13 cellular contexts compared by ENCODE assay signal in genomic region chr9:33881635-33882034, GRCh38.
DNase-seq lines count a peak whose midpoint lies in the region; ATAC-seq and TF ChIP-seq lines count a peak whose summit lies in the region.
"Had no signal": no experiment of that assay in that cellular context is flagged by ENCODE, and none has a peak within 500 bp of the region (broad histone marks: within the 10 kb centered on the region; RNA-seq: fewer than 3 reads in every experiment).

No MANE protein-coding gene starts in this region.

- H3K4me3 Mint-ChIP-seq in activated naive CD4-positive, alpha-beta T cell treated with anti-CD3 and anti-CD28 coated beads for 36 hours, result peak overlapping the region; percentile 30

- no peaks in the 10 kb centered on the region for H3F3A ChIP-seq in smooth muscle cell (ENCODE audit: low read depth)

- H3K4me3 ChIP-seq in RWPE2 (ENCODE audit: severe bottlenecking) (no peak overlapping the region), smooth muscle cell (no peak overlapping the region)
- H3K4me3 ChIP-seq: SJCRH30 had no signal

- H3K79me2 ChIP-seq in smooth muscle cell (ENCODE audit: low read depth), result peaks cover 100% of the 10 kb centered on the region

- intact Hi-C loops in activated naive CD4-positive, alpha-beta T cell treated with anti-CD3 and anti-CD28 coated beads for 36 hours (cut with micrococcal nuclease), result loop anchor here (1.0 to 2.0 kb wide), 2 partner anchors 45 to 65 kb away; partner anchors contain the start of gene UBE2R2

- peaks cover 12% of the 10 kb centered on the region for H3K4me1 ChIP-seq in RWPE2 (ENCODE audit: insufficient read depth, poor library complexity, severe bottlenecking)
- H3K4me1 ChIP-seq in smooth muscle cell (ENCODE audit: low read depth), result peaks cover 13% of the 10 kb centered on the region
- H3K4me1 ChIP-seq: SJCRH30 had no signal

- TF ChIP-seq CTCF in RWPE2 (IDR thresholded peaks at IDR 0.05; ENCODE audit: poor library complexity, severe bottlenecking) (no peak), smooth muscle cell (IDR thresholded peaks at IDR 0.05; ENCODE audit: borderline replicate concordance, insufficient read depth, poor library complexity, severe bottlenecking) (no peak)

- no peaks in the 10 kb centered on the region for H3K9me3 Mint-ChIP-seq in activated naive CD4-positive, alpha-beta T cell treated with anti-CD3 and anti-CD28 coated beads for 36 hours

- DNase-seq in activated naive CD4-positive, alpha-beta T cell treated with anti-CD3 and anti-CD28 coated beads for 36 hours, result no peak
- DNase-seq in activated naive CD4-positive, alpha-beta T cell (lab: John Stamatoyannopoulos, UW), result no peak
- DNase-seq in RWPE2 (ENCODE audit: low spot score) (no peak), fibroblast of peridontal ligament (ENCODE audit: extremely low read depth) (peak; percentile 42), smooth muscle cell (lab: John Stamatoyannopoulos, UW; ENCODE audit: unreplicated experiment) (no peak), UCSD-AML1 (lab: John Stamatoyannopoulos, UW; ENCODE audit: unreplicated experiment) (no peak), HUDEP-2 (lab: John Stamatoyannopoulos, UW; ENCODE audit: unreplicated experiment in 76 of 76) (no peak), left lobe of liver (ENCODE audit: low spot score) (no peak)
- DNase-seq: central memory CD4-positive, alpha-beta T cell; erythroblast; KG1; NCI-H1694 treated with DMSO at 0.1 percent for 48 hours; SJCRH30 had no signal

- H3K9me3 ChIP-seq in RWPE2 (ENCODE audit: severe bottlenecking) (no peaks in the 10 kb centered on the region), smooth muscle cell (replicated peaks; ENCODE audit: low read depth) (no peaks in the 10 kb centered on the region)
- H3K9me3 ChIP-seq: SJCRH30 had no signal

- ATAC-seq in RWPE2 (ENCODE audit: low read depth) (peak; percentile 41; the same call in 1 of the 3 replicates), left lobe of liver (no peak)

- H3K36me3 ChIP-seq in RWPE2 (ENCODE audit: low read depth), result peaks cover 8% of the 10 kb centered on the region
- H3K36me3 ChIP-seq in smooth muscle cell (ENCODE audit: low read depth), result no peaks in the 10 kb centered on the region
- H3K36me3 ChIP-seq: SJCRH30 had no signal

- H3K27me3 Mint-ChIP-seq in activated naive CD4-positive, alpha-beta T cell treated with anti-CD3 and anti-CD28 coated beads for 36 hours (ENCODE audit: low read depth), result no peaks in the 10 kb centered on the region

- H2AFZ ChIP-seq in smooth muscle cell (ENCODE audit: low read depth), result no peak overlapping the region

- H4K20me1 ChIP-seq in smooth muscle cell (ENCODE audit: low read depth), result peaks cover 100% of the 10 kb centered on the region

- CTCF ChIA-PET in activated naive CD4-positive, alpha-beta T cell treated with anti-CD3 and anti-CD28 coated beads for 36 hours (lab: Charles Lee), result interaction anchor here (0.6 kb wide), 1 partner anchor 246 kb away, joined by 4 read pairs; no protein-coding TSS in a partner anchor

- H3K27me3 ChIP-seq in RWPE2 (ENCODE audit: insufficient read depth, poor library complexity, severe bottlenecking) (no peaks in the 10 kb centered on the region), smooth muscle cell (ENCODE audit: low read depth) (no peaks in the 10 kb centered on the region)
- H3K27me3 ChIP-seq: SJCRH30 had no signal

- no peak overlapping the region for H3K9ac ChIP-seq in smooth muscle cell (ENCODE audit: low read depth)

- peaks cover 5% of the 10 kb centered on the region for H3K36me3 Mint-ChIP-seq in activated naive CD4-positive, alpha-beta T cell treated with anti-CD3 and anti-CD28 coated beads for 36 hours (ENCODE audit: low read depth)

- peak overlapping the region; percentile 90 for H3K27ac Mint-ChIP-seq in activated naive CD4-positive, alpha-beta T cell treated with anti-CD3 and anti-CD28 coated beads for 36 hours

- 50% methylated on average over 1 of the region's 1 CpG for WGBS in smooth muscle cell (ENCODE audit: low lambda C conversion rate)

- H3K27ac ChIP-seq in RWPE2 (ENCODE audit: poor library complexity, severe bottlenecking) (no peak overlapping the region), smooth muscle cell (ENCODE audit: low read depth) (peak overlapping the region; percentile 37)
- H3K27ac ChIP-seq: SJCRH30 had no signal

- H3K4me1 Mint-ChIP-seq in activated naive CD4-positive, alpha-beta T cell treated with anti-CD3 and anti-CD28 coated beads for 36 hours (ENCODE audit: low read depth), result peaks cover 60% of the 10 kb centered on the region

- no peak overlapping the region for H3K4me2 ChIP-seq in smooth muscle cell
